In the genomic region with DNA sequence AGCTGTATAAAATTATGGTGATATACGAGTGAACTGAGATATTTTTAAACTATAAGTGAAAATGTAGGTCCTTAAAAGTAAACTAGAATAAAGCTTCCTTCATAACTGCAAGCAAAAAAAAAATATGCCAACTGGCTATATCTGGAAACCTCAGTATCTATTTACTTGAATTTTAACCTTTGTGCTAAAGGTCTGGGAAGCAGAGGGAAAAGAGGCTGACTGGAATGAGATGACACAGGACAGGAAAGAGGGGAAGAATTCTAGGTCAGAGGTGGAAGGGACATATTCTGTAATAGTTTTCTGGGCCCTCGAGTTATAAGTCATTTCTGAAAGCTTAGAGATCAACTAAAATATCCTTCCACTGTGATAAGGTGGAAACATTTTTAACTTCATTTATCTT, we compare ENCODE assay signal across 17 cellular contexts. TPM values are rescaled to one million over a fixed set of nuclear protein-coding genes. Genes with fewer than 3 reads are reported as not detected.
DNase-seq lines count a peak whose midpoint lies in the region; ATAC-seq and TF ChIP-seq lines count a peak whose summit lies in the region.
"Had no signal": no experiment of that assay in that cellular context is flagged by ENCODE, and none has a peak within 500 bp of the region (broad histone marks: within the 10 kb centered on the region; RNA-seq: fewer than 3 reads in every experiment).

No MANE protein-coding gene starts in this region.

- H3K36me3 Mint-ChIP-seq in HFFc6 (ENCODE audit: low read depth) (peaks cover 13% of the 10 kb centered on the region), chondrocyte (ENCODE audit: low read depth) (peaks cover 3% of the 10 kb centered on the region), natural killer cell (no peaks in the 10 kb centered on the region)

- H3K27me3 Mint-ChIP-seq in HFFc6 (ENCODE audit: insufficient read depth) (peaks cover 2% of the 10 kb centered on the region; the same call in 1 of the 2 replicates), chondrocyte (ENCODE audit: low read depth) (no peaks in the 10 kb centered on the region), natural killer cell (ENCODE audit: low read depth in 2 of 2) (no peaks in the 10 kb centered on the region)
- H3K27me3 Mint-ChIP-seq: IgD-negative memory B cell had no signal

- H3K4me1 Mint-ChIP-seq in HFFc6 (ENCODE audit: low read depth) (peaks cover 54% of the 10 kb centered on the region), chondrocyte (ENCODE audit: low read depth) (peaks cover 44% of the 10 kb centered on the region), natural killer cell (no peaks in the 10 kb centered on the region)
- H3K4me1 Mint-ChIP-seq: CD8-positive, alpha-beta memory T cell had no signal

- ATAC-seq in left lobe of liver (peak; percentile 94), sciatic nerve (peak; percentile 49), natural killer cell (no peak)

- in situ Hi-C loops in GM13977 (cut with MboI; ENCODE audit: low pct_unique_long_range_greater_than_20kb, low sequenced_read_pairs, unreplicated experiment): no loop called here

- no peak for TF ChIP-seq CTCF in HFFc6 (IDR thresholded peaks at IDR 0.05)
- TF ChIP-seq CTCF in chondrocyte (IDR thresholded peaks at IDR 0.05): no peak
- no peak for TF ChIP-seq CTCF in GM13977 (IDR thresholded peaks at IDR 0.05; ENCODE audit: extremely low read depth, insufficient read depth, missing control alignments)
- TF ChIP-seq CTCF in natural killer cell (IDR thresholded peaks at IDR 0.05): no peak

- DNase-seq in HFFc6 (no peak), chondrocyte (ENCODE audit: low spot score) (no peak), left lobe of liver (ENCODE audit: low spot score) (no peak), sciatic nerve (ENCODE audit: low spot score) (no peak), GM13977 (ENCODE audit: low spot score) (no peak), NCI-H510A (lab: John Stamatoyannopoulos, UW) (no peak), natural killer cell (no peak)
- DNase-seq in activated CD4-positive, CD25-positive, alpha-beta regulatory T cell treated with anti-CD3 and anti-CD28 coated beads, Interleukin-2, amount 50 U/mL, for 72 hours: no peak
- DNase-seq: CD8-positive, alpha-beta memory T cell; DND-41; NCI-H1436 treated with DMSO at 0.1 percent for 48 hours; NCI-H2081; NCI-H2227 treated with DMSO at 0.1 percent for 48 hours; NCI-H526 treated with DMSO at 0.1 percent for 48 hours; OCI-M1; RPMI8226 had no signal

- intact Hi-C loops in sciatic nerve (cut with DNase I): no loop called here
- intact Hi-C loops in natural killer cell (cut with micrococcal nuclease): no loop called here

- H3K9me3 Mint-ChIP-seq in HFFc6: no peaks in the 10 kb centered on the region
- no peaks in the 10 kb centered on the region for H3K9me3 Mint-ChIP-seq in chondrocyte (ENCODE audit: low read depth)
- H3K9me3 Mint-ChIP-seq in natural killer cell: no peaks in the 10 kb centered on the region
- H3K9me3 Mint-ChIP-seq: IgD-negative memory B cell had no signal

- peak overlapping the region; percentile 5; the same call in 1 of the 2 replicates for H3K27ac Mint-ChIP-seq in HFFc6
- H3K27ac Mint-ChIP-seq in chondrocyte (ENCODE audit: unreplicated experiment): peak overlapping the region; percentile 58
- H3K27ac Mint-ChIP-seq in natural killer cell: no peak overlapping the region
- H3K27ac Mint-ChIP-seq: CD8-positive, alpha-beta memory T cell; IgD-negative memory B cell had no signal

- H3K4me3 Mint-ChIP-seq in HFFc6 (no peak overlapping the region), chondrocyte (ENCODE audit: unreplicated experiment) (no peak overlapping the region), natural killer cell (no peak overlapping the region)
- H3K4me3 Mint-ChIP-seq: CD8-positive, alpha-beta memory T cell; IgD-negative memory B cell had no signal

RNA-seq across cellular contexts. Expression of a gene that starts 46.8 kb away (rescaled TPM):
- 10 to 100 TPM; 50.7 to 70.5 (median 52.5) TPM for total RNA-seq in HFFc6 (2021; fragmentation: NEBNext Ultra II Directional; extraction: Animal tissue kit (Norgen Biotek cat#: 25700))
- total RNA-seq in chondrocyte (29.5 to 42.0 TPM (median 32.2 TPM) in 3 replicates), left lobe of liver (96.8 TPM), sciatic nerve (22.6 TPM), natural killer cell (1 to 10 TPM; 5.6 to 8.9 (median 6.2) TPM)

Comparison
In these comparisons a context has a peak if more than half of its experiments do, and no peak if none do; other contexts are left out.
1. H3K27ac Mint-ChIP-seq: peak in HFFc6 (single experiment) and chondrocyte (single experiment); none in natural killer cell (0 of 2).
2. ATAC-seq: peak in left lobe of liver (single experiment) and sciatic nerve (single experiment); none in natural killer cell (0 of 3).